Comparison of ENCODE assay signal across 15 cellular contexts in the genomic region with DNA sequence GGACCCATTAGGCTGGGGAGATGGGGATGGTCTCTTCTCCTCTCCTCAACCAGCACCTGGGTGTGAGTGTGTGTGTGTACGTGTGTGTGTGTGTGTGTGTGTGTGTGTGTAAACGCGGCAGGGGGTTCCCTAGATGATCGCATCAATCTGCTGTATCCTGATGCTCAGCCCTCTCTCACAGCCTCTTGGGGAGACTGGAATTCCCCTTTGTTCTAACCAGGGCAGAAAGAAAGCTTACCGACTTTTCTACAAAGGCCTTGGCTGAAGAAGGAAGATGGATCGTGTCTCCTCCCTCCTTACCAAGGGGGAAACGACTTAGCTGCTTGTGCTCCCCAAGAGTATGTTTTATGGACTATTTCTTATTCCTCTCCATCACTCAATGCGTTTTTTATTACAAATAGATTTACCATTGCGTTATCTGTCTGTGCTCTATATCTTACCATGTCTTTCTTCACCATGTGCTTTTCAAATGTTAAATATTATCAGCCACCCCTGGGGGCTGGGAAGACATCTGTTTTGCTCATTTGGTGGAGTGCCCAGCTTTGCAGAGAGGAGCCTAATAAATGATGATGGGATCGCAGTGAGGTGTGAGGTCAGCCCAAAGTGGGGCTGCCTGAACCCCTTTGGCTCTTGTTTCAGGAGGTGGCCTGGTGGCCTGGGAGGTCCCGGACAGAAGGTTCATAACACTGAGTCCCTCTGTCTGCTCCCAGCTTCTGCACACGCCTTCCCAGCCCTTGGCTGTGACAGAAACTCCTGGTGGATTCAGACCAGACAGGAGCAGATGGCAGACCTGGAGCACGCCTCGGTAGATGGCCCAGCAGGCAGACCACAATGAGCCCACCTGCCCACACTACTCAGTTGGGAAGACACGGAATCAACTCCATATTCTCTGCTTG.
"Had no signal": no experiment of that assay in that cellular context is flagged by ENCODE, and none has a peak within 500 bp of the region (broad histone marks: within the 10 kb centered on the region; RNA-seq: fewer than 3 reads in every experiment).

No MANE protein-coding gene starts in this region.

- H3K9ac ChIP-seq: parathyroid adenoma had no signal

- FAIRE-seq: endometrium, islet of Langerhans had no signal

- H3K36me3 Mint-ChIP-seq: activated naive CD8-positive, alpha-beta T cell treated with anti-CD3 and anti-CD28 coated beads, Interleukin-2, amount 10 ng/mL, durations not matched to agents 7 days and 5 days had no signal

- H3K9me3 ChIP-seq: breast epithelium, lower lobe of right lung, transverse colon had no signal

- H3K9me3 Mint-ChIP-seq: activated CD4-positive, alpha-beta T cell treated with anti-CD3 and anti-CD28 coated beads, Interleukin-2, amount 10 ng/mL, durations not matched to agents 7 days and 5 days; activated T-helper 1 cell treated with anti-CD3 and anti-CD28 coated beads, Interleukin-12 subunit alpha, Interleukin-12 subunit beta, Interleukin-2, Interleukin-4 antibody, amounts not matched to agents 30 ng/mL and 10 ng/mL and 1 ng/mL, durations not matched to agents 14 hours and 24 hours and 36 hours had no signal

- H3K4me1 ChIP-seq: breast epithelium, parathyroid adenoma had no signal

- H3K36me3 ChIP-seq: breast epithelium, lower lobe of right lung, transverse colon had no signal

- DNase-seq: activated CD4-positive, alpha-beta T cell treated with anti-CD3 and anti-CD28 coated beads, Interleukin-2, amount 10 ng/mL, durations not matched to agents 7 days and 5 days; activated naive CD8-positive, alpha-beta T cell treated with anti-CD3 and anti-CD28 coated beads, Interleukin-2, amount 10 ng/mL, durations not matched to agents 7 days and 5 days; aorta; dorsolateral prefrontal cortex; left colon; lower lobe of right lung; stimulated activated CD4-positive, alpha-beta T cell treated with anti-CD3 and anti-CD28 coated beads, Interleukin-4, amount 100 ng/mL, for 1 hour; stimulated activated naive CD4-positive, alpha-beta T cell; substantia nigra; transverse colon had no signal

- H3K27ac Mint-ChIP-seq: activated CD4-positive, alpha-beta T cell treated with anti-CD3 and anti-CD28 coated beads, Interleukin-2, amount 10 ng/mL, durations not matched to agents 7 days and 5 days; activated naive CD8-positive, alpha-beta T cell treated with anti-CD3 and anti-CD28 coated beads, Interleukin-2, amount 10 ng/mL, durations not matched to agents 7 days and 5 days; activated T-helper 1 cell treated with anti-CD3 and anti-CD28 coated beads, Interleukin-12 subunit alpha, Interleukin-12 subunit beta, Interleukin-2, Interleukin-4 antibody, amounts not matched to agents 30 ng/mL and 10 ng/mL and 1 ng/mL, durations not matched to agents 14 hours and 24 hours and 36 hours had no signal

- H3K27me3 ChIP-seq: breast epithelium, dorsolateral prefrontal cortex, transverse colon had no signal

- H2AFZ ChIP-seq: parathyroid adenoma had no signal

- H3K27ac ChIP-seq: breast epithelium, dorsolateral prefrontal cortex, lower lobe of right lung, parathyroid adenoma, transverse colon had no signal

- H3K4me3 ChIP-seq: breast epithelium, dorsolateral prefrontal cortex, lower lobe of right lung, transverse colon had no signal

- H3K4me3 Mint-ChIP-seq: activated CD4-positive, alpha-beta T cell treated with anti-CD3 and anti-CD28 coated beads, Interleukin-2, amount 10 ng/mL, durations not matched to agents 7 days and 5 days; activated naive CD8-positive, alpha-beta T cell treated with anti-CD3 and anti-CD28 coated beads, Interleukin-2, amount 10 ng/mL, durations not matched to agents 7 days and 5 days; activated T-helper 1 cell treated with anti-CD3 and anti-CD28 coated beads, Interleukin-12 subunit alpha, Interleukin-12 subunit beta, Interleukin-2, Interleukin-4 antibody, amounts not matched to agents 30 ng/mL and 10 ng/mL and 1 ng/mL, durations not matched to agents 14 hours and 24 hours and 36 hours had no signal

- H3K79me2 ChIP-seq: parathyroid adenoma had no signal
